Comparison of ENCODE assay signal across 8 cellular contexts in the genomic region with DNA sequence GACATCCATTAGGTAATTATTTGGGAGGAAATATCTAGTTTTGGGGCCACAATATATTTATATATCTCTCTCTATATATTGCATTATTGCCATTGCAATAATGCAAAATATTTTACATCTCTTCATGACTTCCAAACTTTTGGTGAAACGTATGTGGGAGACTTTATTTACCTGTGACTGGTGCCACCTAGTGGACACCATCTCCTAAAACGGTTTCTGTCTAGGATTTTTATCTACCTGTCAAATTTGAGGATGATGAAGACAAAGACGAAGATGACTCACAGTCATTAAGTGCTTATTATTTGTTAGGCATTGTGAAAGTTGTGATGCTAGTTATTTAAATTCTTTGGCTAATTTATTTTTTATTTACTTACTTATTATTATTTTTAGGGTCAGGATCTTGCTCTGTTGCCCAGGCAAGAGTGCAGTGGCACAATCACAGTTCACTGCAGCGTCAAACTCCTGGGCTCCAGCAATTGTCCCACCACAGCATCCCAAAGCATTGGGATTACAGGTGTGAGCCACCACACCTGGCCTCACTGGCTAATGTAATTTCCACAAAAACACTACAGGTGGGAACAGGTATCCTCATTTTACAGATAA. TPM values are rescaled to one million over a fixed set of nuclear protein-coding genes. Genes with fewer than 3 reads are reported as not detected.
DNase-seq lines count a peak whose midpoint lies in the region; ATAC-seq and FAIRE-seq lines count a peak whose summit lies in the region.

No MANE protein-coding gene starts in this region.

- peak; percentile 60 for ATAC-seq in T-helper 17 cell
- no peak for ATAC-seq in stimulated activated naive CD8-positive, alpha-beta T cell treated with anti-CD3 and anti-CD28 coated beads, Interleukin-15, amount 100 ng/mL, for 72 hours
- ATAC-seq in HG03354 (IDR thresholded peaks at IDR 0.05; ENCODE audit: poor library complexity, severe bottlenecking, unreplicated experiment), result no peak

- no peak overlapping the region for H3K27ac Mint-ChIP-seq in T-helper 17 cell
- no peak overlapping the region for H3K27ac Mint-ChIP-seq in stimulated activated naive CD8-positive, alpha-beta T cell treated with anti-CD3 and anti-CD28 coated beads, Interleukin-15, amount 100 ng/mL, for 72 hours

- no peak overlapping the region for H3K4me3 Mint-ChIP-seq in T-helper 17 cell
- H3K4me3 Mint-ChIP-seq in stimulated activated naive CD8-positive, alpha-beta T cell treated with anti-CD3 and anti-CD28 coated beads, Interleukin-15, amount 100 ng/mL, for 72 hours, result no peak overlapping the region

- no peak overlapping the region for H4K8ac ChIP-seq in mesenchymal stem cell (ENCODE audit: low read length)

- H3K4me2 ChIP-seq in mesenchymal stem cell (ENCODE audit: low read length, poor library complexity, severe bottlenecking), result no peak overlapping the region

- no peak overlapping the region for H2BK12ac ChIP-seq in mesenchymal stem cell (ENCODE audit: low read length in 2 of 2)

- H3K27me3 Mint-ChIP-seq in T-helper 17 cell, result peaks cover 29% of the 10 kb centered on the region
- H3K27me3 Mint-ChIP-seq in stimulated activated naive CD8-positive, alpha-beta T cell treated with anti-CD3 and anti-CD28 coated beads, Interleukin-15, amount 100 ng/mL, for 72 hours, result peaks cover 32% of the 10 kb centered on the region

- H3K9me3 ChIP-seq in T-helper 17 cell (ENCODE audit: control insufficient read depth, low read length, poor library complexity, severe bottlenecking), result no peaks in the 10 kb centered on the region
- no peaks in the 10 kb centered on the region for H3K9me3 ChIP-seq in mesenchymal stem cell (ENCODE audit: control insufficient read depth, low read length)

- H3K14ac ChIP-seq in mesenchymal stem cell (ENCODE audit: low read length in 2 of 2), result no peak overlapping the region

- no peak overlapping the region for H3K18ac ChIP-seq in mesenchymal stem cell (ENCODE audit: low read depth in 1 of 2, low read length in 2 of 2)

- FAIRE-seq in colon (lab: Jason Lieb, UNC), result peak; percentile 21

- H3K36me3 Mint-ChIP-seq in T-helper 17 cell (ENCODE audit: low read depth), result peaks cover 5% of the 10 kb centered on the region

- DNase-seq in activated T-cell treated with anti-CD3 and anti-CD28 coated beads for 1 hour (ENCODE audit: low read depth), result peak; percentile 14
- DNase-seq in activated T-cell treated with anti-CD3 and anti-CD28 coated beads, Interleukin-2, amount 50 U/mL, for 1 hour, result no peak
- DNase-seq in NAMALWA (ENCODE audit: low spot score), result peak; percentile 83
- peak; percentile 18 to 26 (median 23) for DNase-seq in T-helper 17 cell
- peak; percentile 44 for DNase-seq in mesenchymal stem cell
- DNase-seq in stimulated activated naive CD8-positive, alpha-beta T cell treated with anti-CD3 and anti-CD28 coated beads, Interleukin-15, amount 100 ng/mL, for 72 hours, result peak; percentile 20 to 41

- peaks cover 18 to 28% of the 10 kb centered on the region in 2 experiments for H3K27me3 ChIP-seq in mesenchymal stem cell (ENCODE audit: control insufficient read depth in 1 of 2, insufficient read depth in 1 of 2, low read length in 2 of 2)

- no peaks in the 10 kb centered on the region for H3K79me1 ChIP-seq in mesenchymal stem cell (replicated peaks; ENCODE audit: low read length, poor library complexity, severe bottlenecking)

- no peak overlapping the region for H2BK15ac ChIP-seq in mesenchymal stem cell (ENCODE audit: low read depth, poor library complexity, severe bottlenecking)

- H3K4me3 ChIP-seq in mesenchymal stem cell (ENCODE audit: insufficient read depth in 1 of 2, low read depth in 1 of 2, low read length in 2 of 2), result no peak overlapping the region

- H3K36me3 ChIP-seq in mesenchymal stem cell (ENCODE audit: control insufficient read depth in 1 of 2, insufficient read depth in 2 of 2, low read depth in 1 of 2, low read length in 2 of 2), result no peaks in the 10 kb centered on the region

- H2AFZ ChIP-seq in mesenchymal stem cell (ENCODE audit: low read depth, low read length), result no peak overlapping the region

- H2BK5ac ChIP-seq in mesenchymal stem cell (ENCODE audit: low read depth, low read length, poor library complexity, severe bottlenecking), result no peak overlapping the region

- H3K23ac ChIP-seq in mesenchymal stem cell (ENCODE audit: low read length in 2 of 2), result no peak overlapping the region

- no peaks in the 10 kb centered on the region for H3K9me3 Mint-ChIP-seq in stimulated activated naive CD8-positive, alpha-beta T cell treated with anti-CD3 and anti-CD28 coated beads, Interleukin-15, amount 100 ng/mL, for 72 hours

- WGBS in mesenchymal stem cell, result 41% methylated on average over 3 of the region's 4 CpGs

- H3K4me1 ChIP-seq in mesenchymal stem cell (ENCODE audit: control insufficient read depth, insufficient read depth, low read depth, low read length), result no peaks in the 10 kb centered on the region

- no peak overlapping the region for H3K27ac ChIP-seq in mesenchymal stem cell (ENCODE audit: low read length, poor library complexity, severe bottlenecking)

- no peak overlapping the region for H2AK5ac ChIP-seq in mesenchymal stem cell (ENCODE audit: low read length, severe bottlenecking)

- peaks cover 4% of the 10 kb centered on the region for H3K4me1 Mint-ChIP-seq in T-helper 17 cell
- H3K4me1 Mint-ChIP-seq in stimulated activated naive CD8-positive, alpha-beta T cell treated with anti-CD3 and anti-CD28 coated beads, Interleukin-15, amount 100 ng/mL, for 72 hours, result no peaks in the 10 kb centered on the region

- no peak overlapping the region for H4K91ac ChIP-seq in mesenchymal stem cell (ENCODE audit: low read length)

- H3K4ac ChIP-seq in mesenchymal stem cell (ENCODE audit: low read depth in 1 of 2, low read length in 2 of 2), result no peak overlapping the region

- no peak overlapping the region for H3K9ac ChIP-seq in mesenchymal stem cell (ENCODE audit: low read length)

- H2BK120ac ChIP-seq in mesenchymal stem cell (ENCODE audit: low read depth, low read length), result no peak overlapping the region

RNA-seq across cellular contexts. Expression of gene CBLL1, which starts 18.7 kb away (rescaled TPM):
- total RNA-seq in T-helper 17 cell, result 10 to 100 TPM; 85.3 to 90.3 TPM
- 26.8 TPM for polyA plus RNA-seq in mesenchymal stem cell (2013, experiment 1 of 2)
- 25.0 TPM for polyA plus RNA-seq in mesenchymal stem cell (2013, experiment 2 of 2)
